9 cellular contexts compared by ENCODE assay signal in the genomic region with DNA sequence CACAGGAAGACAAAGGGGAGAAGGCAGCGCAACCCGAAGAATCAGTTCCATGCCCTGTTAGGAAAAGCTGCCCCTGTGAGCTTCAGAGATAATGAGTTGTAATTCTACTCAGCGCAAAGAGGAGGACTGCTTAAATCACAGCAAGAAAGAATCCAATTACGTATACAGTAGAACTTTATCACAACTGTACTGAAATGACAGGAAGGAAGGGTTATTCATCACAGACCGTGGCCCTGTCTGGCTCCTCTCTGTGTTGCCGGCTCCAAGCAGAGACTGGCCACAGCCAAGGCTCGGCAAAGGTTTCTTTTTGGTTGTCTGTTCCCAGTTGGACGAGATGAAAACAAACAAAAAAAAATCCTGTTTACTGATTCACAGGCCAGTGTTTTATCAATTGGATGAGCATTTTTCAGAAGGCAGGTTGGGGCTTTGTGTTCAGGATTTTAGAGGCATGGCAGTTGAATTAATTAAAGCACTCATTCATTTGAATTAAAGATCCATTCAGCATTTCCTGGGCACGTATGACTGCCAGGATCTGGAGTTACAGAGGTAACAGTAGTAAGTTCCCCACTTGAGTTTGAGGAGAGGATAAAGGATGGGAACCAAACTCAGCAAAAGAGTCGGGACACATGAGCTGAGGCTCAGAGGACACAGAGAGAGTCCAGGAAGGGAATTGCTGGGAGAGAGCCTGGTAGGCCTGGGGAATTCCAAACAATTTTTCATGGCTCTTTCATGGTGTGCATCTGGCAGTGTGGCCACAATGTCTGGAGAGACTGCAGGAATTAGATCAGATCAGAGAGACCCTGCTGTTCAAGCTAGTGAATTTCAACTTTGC.
A peak's percentile ranks its signal among the peaks of the same experiment; 100 is the strongest.
DNase-seq lines count a peak whose midpoint lies in the region; ATAC-seq and TF ChIP-seq lines count a peak whose summit lies in the region.
"Had no signal": no experiment of that assay in that cellular context is flagged by ENCODE, and none has a peak within 500 bp of the region (broad histone marks: within the 10 kb centered on the region; RNA-seq: fewer than 3 reads in every experiment).

No MANE protein-coding gene starts in this region.

- H3K4me1 ChIP-seq in Loucy (ENCODE audit: insufficient read depth, low read length, poor library complexity, severe bottlenecking) = peaks cover 48% of the 10 kb centered on the region
- H3K4me1 ChIP-seq in body of pancreas = peaks cover 5% of the 10 kb centered on the region
- H3K4me1 ChIP-seq in subcutaneous abdominal adipose tissue (ENCODE audit: control insufficient read depth in 5 of 5, insufficient read depth in 5 of 5, low read length in 5 of 5) = peaks cover 4 to 24% (median 21%) of the 10 kb centered on the region in 5 donors

- no peak for TF ChIP-seq POLR2A in body of pancreas (IDR thresholded peaks at IDR 0.05)

- H3K4me3 ChIP-seq in Loucy (ENCODE audit: low read length, poor library complexity, severe bottlenecking) = peak overlapping the region; percentile 41
- H3K4me3 ChIP-seq in body of pancreas = no peak overlapping the region
- peak overlapping the region; percentile 7 to 53 (median 35) for H3K4me3 ChIP-seq in subcutaneous abdominal adipose tissue (ENCODE audit: low read depth in 1 of 5, low read length in 5 of 5)

- DNase-seq in body of pancreas (peak in 1 of 4 donors; percentile 12), GDM1 (lab: John Stamatoyannopoulos, UW) (no peak), NCI-H1930 (lab: John Stamatoyannopoulos, UW) (no peak)
- DNase-seq: T-helper 2 cell had no signal

- TF ChIP-seq CTCF in Loucy (conservative IDR thresholded peaks at IDR 0.05; ENCODE audit: low read length) (no peak), body of pancreas (IDR thresholded peaks at IDR 0.05) (no peak)

- H3F3A ChIP-seq in Loucy (ENCODE audit: low read depth) = no peaks in the 10 kb centered on the region; the same call in 1 of the 2 replicates

- 52 to 70% methylated on average over 10 of the region's 10 CpGs for WGBS in body of pancreas, 2 donors

- no peaks in the 10 kb centered on the region for H3K9me3 ChIP-seq in Loucy (ENCODE audit: insufficient read depth, low read depth, low read length)
- H3K9me3 ChIP-seq in body of pancreas = no peaks in the 10 kb centered on the region
- no peaks in the 10 kb centered on the region for H3K9me3 ChIP-seq in subcutaneous abdominal adipose tissue (ENCODE audit: control insufficient read depth in 5 of 5, low read length in 5 of 5)

- H3K79me2 ChIP-seq in Loucy (ENCODE audit: insufficient read depth, low read length) = no peaks in the 10 kb centered on the region

- intact Hi-C loops in body of pancreas (cut with DNase I) = no loop called here

- peak; percentile 50 for ATAC-seq in body of pancreas
- ATAC-seq in HG02610 (IDR thresholded peaks at IDR 0.05; ENCODE audit: unreplicated experiment) = no peak
- no peak for ATAC-seq in HG03175 (IDR thresholded peaks at IDR 0.05; ENCODE audit: unreplicated experiment)

- peak overlapping the region; percentile 56 for H3K4me2 ChIP-seq in Loucy (ENCODE audit: low read depth, low read length, poor library complexity, severe bottlenecking)

- H3K36me3 ChIP-seq in Loucy (ENCODE audit: insufficient read depth, low read length) (no peaks in the 10 kb centered on the region), body of pancreas (replicated peaks in 1 of 2; ENCODE audit: insufficient read depth in 1 of 2, low read depth in 2 of 2) (no peaks in the 10 kb centered on the region), subcutaneous abdominal adipose tissue (ENCODE audit: control insufficient read depth in 5 of 5, insufficient read depth in 5 of 5, low read length in 5 of 5) (no peaks in the 10 kb centered on the region)

- no peaks in the 10 kb centered on the region for H3K27me3 ChIP-seq in Loucy (ENCODE audit: insufficient read depth, low read length, poor library complexity, severe bottlenecking)
- no peaks in the 10 kb centered on the region for H3K27me3 ChIP-seq in body of pancreas
- no peaks in the 10 kb centered on the region for H3K27me3 ChIP-seq in layer of hippocampus (ENCODE audit: control insufficient read depth, insufficient read depth, low read length)
- no peaks in the 10 kb centered on the region for H3K27me3 ChIP-seq in subcutaneous abdominal adipose tissue (ENCODE audit: control insufficient read depth in 5 of 5, insufficient read depth in 4 of 5, low read length in 5 of 5)

- no peaks in the 10 kb centered on the region for H3K9me2 ChIP-seq in Loucy (replicated peaks; ENCODE audit: low read depth, low read length)

- peak overlapping the region; percentile 60; the same call in 1 of the 2 replicates for H2AFZ ChIP-seq in Loucy (ENCODE audit: low read length)

- peak overlapping the region in 1 of 4 donors; percentile 36 for H3K27ac ChIP-seq in body of pancreas
- peak overlapping the region; percentile 14 for H3K27ac ChIP-seq in layer of hippocampus (ENCODE audit: low read depth, low read length)
- H3K27ac ChIP-seq in subcutaneous abdominal adipose tissue (ENCODE audit: low read depth, low read length) = peak overlapping the region; percentile 32

- H3K9ac ChIP-seq in Loucy (ENCODE audit: low read depth, low read length, poor library complexity, severe bottlenecking) (peak overlapping the region; percentile 28), subcutaneous abdominal adipose tissue (ENCODE audit: low read length in 5 of 5) (peak overlapping the region in 1 of 5 donors; percentile 31)

- no peaks in the 10 kb centered on the region for H4K20me1 ChIP-seq in Loucy (ENCODE audit: insufficient read depth, low read length, poor library complexity, severe bottlenecking)

Comparison
In these comparisons a context has a peak if more than half of its experiments do, and no peak if none do; other contexts are left out.
1. H3K4me3 ChIP-seq: peak in Loucy (single experiment) and subcutaneous abdominal adipose tissue (5 of 5); none in body of pancreas (0 of 2).